9 cellular contexts compared by ENCODE assay signal in genomic region chr19:17078920-17079709, GRCh38. TPM values are rescaled to one million over a fixed set of nuclear protein-coding genes. Genes with fewer than 3 reads are reported as not detected.
DNase-seq lines count a peak whose midpoint lies in the region; ATAC-seq and TF ChIP-seq lines count a peak whose summit lies in the region.
"Had no signal": no experiment of that assay in that cellular context is flagged by ENCODE, and none has a peak within 500 bp of the region (broad histone marks: within the 10 kb centered on the region; RNA-seq: fewer than 3 reads in every experiment).

No MANE protein-coding gene starts in this region.

- intact Hi-C loops in left lung (cut with DNase I) (no loop called here), testis (cut with DNase I; ENCODE audit: low total_unique reads) (loop anchor here (10.0 kb wide), 1 partner anchor 56 kb away; no protein-coding TSS in a partner anchor), Caco-2 (cut with micrococcal nuclease; ENCODE audit: unreplicated experiment) (no loop called here)

- no peaks in the 10 kb centered on the region for H3K27me3 Mint-ChIP-seq in T-helper 2 cell treated with Interferon-gamma antibody and Interleukin-4, amounts not matched to agents 5 μg/mL and 100 μg/mL, for 36 hours (ENCODE audit: low read depth)
- H3K27me3 Mint-ChIP-seq in activated naive CD8-positive, alpha-beta T cell treated with anti-CD3 and anti-CD28 coated beads, Interleukin-2, amount 50 U/mL, for 24 hours: no peaks in the 10 kb centered on the region
- no peaks in the 10 kb centered on the region for H3K27me3 Mint-ChIP-seq in Caco-2 (ENCODE audit: insufficient read depth, unreplicated experiment)

- no peaks in the 10 kb centered on the region for H3K9me3 Mint-ChIP-seq in T-helper 2 cell treated with Interferon-gamma antibody and Interleukin-4, amounts not matched to agents 5 μg/mL and 100 μg/mL, for 36 hours
- H3K9me3 Mint-ChIP-seq in activated naive CD8-positive, alpha-beta T cell treated with anti-CD3 and anti-CD28 coated beads, Interleukin-2, amount 50 U/mL, for 24 hours: no peaks in the 10 kb centered on the region
- H3K9me3 Mint-ChIP-seq in Caco-2 (ENCODE audit: unreplicated experiment): no peaks in the 10 kb centered on the region

- 45 to 60% methylated on average over 19 of the region's 19 CpGs for WGBS in testis, 2 donors

- ATAC-seq in activated naive CD8-positive, alpha-beta T cell treated with anti-CD3 and anti-CD28 coated beads, Interleukin-2, amount 50 U/mL, for 24 hours: no peak
- no peak for ATAC-seq in left lung

- POLR2A ChIA-PET in Caco-2 (lab: Charles Lee) (no interaction called here), GM10248 (lab: Yijun Ruan, JAX) (interaction anchor here (0.6 kb wide), 1 partner anchor 20 kb away, joined by 3 read pairs; no protein-coding TSS in a partner anchor)

- H3K36me3 ChIP-seq in left lung (peaks cover 0 to 6% of the 10 kb centered on the region in 2 donors), testis (ENCODE audit: low read depth, missing control alignments) (no peaks in the 10 kb centered on the region), Caco-2 (ENCODE audit: control insufficient read depth, insufficient read depth, low read length) (no peaks in the 10 kb centered on the region)

- TF ChIP-seq CTCF in left lung (IDR thresholded peaks at IDR 0.05) (no peak), testis (IDR thresholded peaks at IDR 0.05) (no peak), Caco-2 (IDR thresholded peaks at IDR 0.05; ENCODE audit: insufficient read depth in 1 of 2, low read depth in 1 of 2, low read length in 1 of 2, severe bottlenecking in 1 of 2, unreplicated experiment in 1 of 2) (no peak), GM10248 (IDR thresholded peaks at IDR 0.05; ENCODE audit: control extremely low read depth, extremely low read depth, low read depth, missing control alignments) (no peak)

- H3K27ac Mint-ChIP-seq in T-helper 2 cell treated with Interferon-gamma antibody and Interleukin-4, amounts not matched to agents 5 μg/mL and 100 μg/mL, for 36 hours: peak overlapping the region; percentile 78
- peak overlapping the region; percentile 76 for H3K27ac Mint-ChIP-seq in activated naive CD8-positive, alpha-beta T cell treated with anti-CD3 and anti-CD28 coated beads, Interleukin-2, amount 50 U/mL, for 24 hours
- no peak overlapping the region for H3K27ac Mint-ChIP-seq in Caco-2 (ENCODE audit: unreplicated experiment)

- H3K4me1 ChIP-seq in left lung (peaks cover 8 to 70% of the 10 kb centered on the region in 2 donors), testis (peaks cover 46% of the 10 kb centered on the region), Caco-2 (no peaks in the 10 kb centered on the region)

- H3K27me3 ChIP-seq in left lung (no peaks in the 10 kb centered on the region), testis (no peaks in the 10 kb centered on the region), Caco-2 (replicated peaks; ENCODE audit: control insufficient read depth, insufficient read depth, low read length) (no peaks in the 10 kb centered on the region)

- CTCF ChIA-PET in Caco-2 (lab: Charles Lee) (no interaction called here), GM10248 (lab: Yijun Ruan, JAX) (interaction anchor here (0.8 to 2.0 kb wide), 7 partner anchors 12 to 156 kb away, joined by 3 to 8 read pairs (median 4); no protein-coding TSS in a partner anchor)

- peak overlapping the region; percentile 71 for H3K4me3 Mint-ChIP-seq in T-helper 2 cell treated with Interferon-gamma antibody and Interleukin-4, amounts not matched to agents 5 μg/mL and 100 μg/mL, for 36 hours
- peak overlapping the region; percentile 56 for H3K4me3 Mint-ChIP-seq in activated naive CD8-positive, alpha-beta T cell treated with anti-CD3 and anti-CD28 coated beads, Interleukin-2, amount 50 U/mL, for 24 hours
- H3K4me3 Mint-ChIP-seq in Caco-2 (ENCODE audit: unreplicated experiment): no peak overlapping the region

- H3K36me3 Mint-ChIP-seq in T-helper 2 cell treated with Interferon-gamma antibody and Interleukin-4, amounts not matched to agents 5 μg/mL and 100 μg/mL, for 36 hours (ENCODE audit: low read depth): peaks cover 20% of the 10 kb centered on the region
- H3K36me3 Mint-ChIP-seq in activated naive CD8-positive, alpha-beta T cell treated with anti-CD3 and anti-CD28 coated beads, Interleukin-2, amount 50 U/mL, for 24 hours (ENCODE audit: low read depth): peaks cover 3% of the 10 kb centered on the region
- peaks cover 25% of the 10 kb centered on the region for H3K36me3 Mint-ChIP-seq in Caco-2 (ENCODE audit: insufficient read depth, unreplicated experiment)

- H3K4me3 ChIP-seq in left lung (peak overlapping the region; percentile 2), testis (peak overlapping the region in 1 of 2 donors; percentile 35), Caco-2 (ENCODE audit: low read depth, low read length) (no peak overlapping the region)

- H3K9me3 ChIP-seq in left lung: no peaks in the 10 kb centered on the region
- no peaks in the 10 kb centered on the region for H3K9me3 ChIP-seq in testis
- no peaks in the 10 kb centered on the region for H3K9me3 ChIP-seq in Caco-2

- no TSS peak for BruUV-seq in Caco-2 (replicated peaks; lab: Mats Ljungman, UMichigan)

- DNase-seq in T-helper 2 cell treated with Interferon-gamma antibody and Interleukin-4, amounts not matched to agents 5 μg/mL and 100 μg/mL, for 36 hours (ENCODE audit: low spot score): no peak
- DNase-seq in T-helper 2 cell: no peak
- peak; percentile 11 for DNase-seq in activated naive CD8-positive, alpha-beta T cell treated with anti-CD3 and anti-CD28 coated beads, Interleukin-2, amount 50 U/mL, for 24 hours
- peak in 1 of 2 donors; percentile 24 for DNase-seq in left lung
- peak; percentile 87 for DNase-seq in testis
- no peak for DNase-seq in Caco-2
- no peak for DNase-seq in GM10248 (ENCODE audit: extremely low spot score)
- DNase-seq in activated gamma-delta T cell treated with Interleukin-2 at 50 U/mL for 16 hours: no peak

- H3K27ac ChIP-seq in left lung: peak overlapping the region; percentile 69 to 88
- peak overlapping the region; percentile 74 to 87 for H3K27ac ChIP-seq in testis
- H3K27ac ChIP-seq: C4-2B had no signal

- no peak for TF ChIP-seq POLR2A in testis (IDR thresholded peaks at IDR 0.05)

- peaks cover 32% of the 10 kb centered on the region for H3K4me1 Mint-ChIP-seq in T-helper 2 cell treated with Interferon-gamma antibody and Interleukin-4, amounts not matched to agents 5 μg/mL and 100 μg/mL, for 36 hours (ENCODE audit: low read depth)
- peaks cover 67% of the 10 kb centered on the region for H3K4me1 Mint-ChIP-seq in activated naive CD8-positive, alpha-beta T cell treated with anti-CD3 and anti-CD28 coated beads, Interleukin-2, amount 50 U/mL, for 24 hours
- no peaks in the 10 kb centered on the region for H3K4me1 Mint-ChIP-seq in Caco-2 (ENCODE audit: low read depth, unreplicated experiment)

RNA-seq across cellular contexts. Expression of gene MYO9B, which starts 3.5 kb away (rescaled TPM):
- total RNA-seq in left lung (100 to 1,000 TPM in 1 of 2 donors, 10 to 100 TPM in 1; 89.5 to 149 TPM), testis (100 to 1,000 TPM; 407 TPM), Caco-2 (2022) (47.6 and 52.8 TPM in 2 replicates)
- polyA plus RNA-seq in testis (ENCODE audit: insufficient read depth, low read depth, low replicate concordance): 121 TPM

RNA-seq across cellular contexts. Expression of gene HAUS8, which starts 3.9 kb away (rescaled TPM):
- 10 to 100 TPM in 1 of 2 donors, 1 to 10 TPM in 1; 8.4 to 11.6 TPM for total RNA-seq in left lung
- total RNA-seq in testis: 10 to 100 TPM; 20.0 to 23.5 TPM
- 29.7 TPM for polyA plus RNA-seq in testis (ENCODE audit: insufficient read depth, low read depth, low replicate concordance)
- 24.4 and 30.6 TPM in 2 replicates for total RNA-seq in Caco-2 (2022)

RNA-seq across cellular contexts. Expression of gene CPAMD8, which starts 52.5 kb away (rescaled TPM):
- total RNA-seq in left lung (10 to 100 TPM; 13.1 to 17.3 TPM), testis (10 to 100 TPM; 30.8 to 46.1 TPM), Caco-2 (2022) (1.1 and 1.3 TPM in 2 replicates)
- 12.0 TPM for polyA plus RNA-seq in testis (ENCODE audit: insufficient read depth, low read depth, low replicate concordance)

Comparison
In these comparisons a context has a peak if more than half of its experiments do, and no peak if none do; other contexts are left out.
1. DNase-seq: peak in activated naive CD8-positive, alpha-beta T cell treated with anti-CD3 and anti-CD28 coated beads, Interleukin-2, amount 50 U/mL, for 24 hours (single experiment) and testis (single experiment); none in T-helper 2 cell treated with Interferon-gamma antibody and Interleukin-4, amounts not matched to agents 5 μg/mL and 100 μg/mL, for 36 hours (single experiment), T-helper 2 cell (0 of 5), Caco-2 (0 of 2), GM10248 (single experiment) and activated gamma-delta T cell treated with Interleukin-2 at 50 U/mL for 16 hours (single experiment).